Comparison of ENCODE assay signal across 8 cellular contexts in the genomic region with DNA sequence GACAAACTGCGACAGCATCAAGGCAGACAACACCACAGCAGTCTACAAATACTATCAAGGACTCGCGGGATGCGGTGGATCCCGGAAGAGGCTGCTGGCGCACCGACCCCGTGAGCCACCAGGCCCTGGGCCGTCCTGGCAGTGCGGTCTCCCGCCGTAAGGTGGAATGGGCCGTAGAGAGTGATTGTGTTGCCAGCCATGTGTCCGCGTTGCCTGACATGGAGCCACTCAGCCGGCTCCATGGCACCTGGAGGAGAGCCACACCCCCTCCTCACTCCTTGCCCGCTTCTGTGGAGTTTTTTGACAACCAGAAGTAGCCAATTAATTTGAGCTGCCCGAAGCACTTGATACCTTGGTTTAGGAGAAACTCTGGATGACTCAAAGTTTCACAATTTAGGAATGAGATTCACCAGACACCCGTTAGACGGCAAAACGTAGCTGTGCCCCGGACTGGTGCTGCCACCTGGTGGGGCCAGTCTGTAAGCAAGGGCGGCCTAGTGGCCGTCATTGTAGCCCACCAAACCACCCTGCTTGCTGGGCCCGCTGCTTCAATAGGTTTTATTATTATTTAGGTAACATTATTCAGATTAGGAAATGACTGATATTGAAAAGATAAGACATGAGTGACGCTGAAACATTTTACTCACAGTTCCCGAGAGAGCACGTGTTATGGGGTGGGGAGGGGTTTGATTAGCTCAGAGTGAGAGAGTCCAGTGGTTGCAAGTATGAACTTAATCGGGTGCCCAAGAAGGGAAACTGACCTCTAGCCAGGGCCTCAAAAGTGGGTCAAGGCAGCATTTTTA. TPM values are rescaled to one million over a fixed set of nuclear protein-coding genes. Genes with fewer than 3 reads are reported as not detected.
DNase-seq lines count a peak whose midpoint lies in the region; ATAC-seq, FAIRE-seq and TF ChIP-seq lines count a peak whose summit lies in the region.

No MANE protein-coding gene starts in this region.

- H3K9me3 ChIP-seq in kidney (ENCODE audit: control insufficient read depth in 1 of 2, low read length in 2 of 2), result no peaks in the 10 kb centered on the region

- H3K4me3 ChIP-seq in bronchial epithelial cell (ENCODE audit: low read depth, low read length) (no peak overlapping the region), kidney (ENCODE audit: low read length in 2 of 2) (peak overlapping the region in 1 of 2 donors; percentile 31)

- H3K4me1 ChIP-seq in kidney (ENCODE audit: control insufficient read depth in 1 of 2, insufficient read depth in 1 of 2, low read depth in 1 of 2, low read length in 2 of 2), result peaks cover 0 to 8% of the 10 kb centered on the region in 2 donors

- peak overlapping the region in 1 of 2 donors; percentile 11 for H3K9ac ChIP-seq in kidney (ENCODE audit: low read length in 2 of 2)

- TF ChIP-seq CTCF in bronchial epithelial cell (IDR thresholded peaks at IDR 0.05; ENCODE audit: insufficient read depth, low read length, severe bottlenecking) (peak; percentile 96), kidney (IDR thresholded peaks at IDR 0.05; ENCODE audit: borderline replicate concordance, extremely low read depth, insufficient read depth) (peak; percentile 88)

- DNase-seq in Right ventricle myocardium inferior (ENCODE audit: missing footprints), result peak; percentile 83
- no peak for DNase-seq in cardiac septum (ENCODE audit: low spot score)
- peak; percentile 57 for DNase-seq in NCI-H1694 treated with DMSO at 0.1 percent for 48 hours (lab: John Stamatoyannopoulos, UW)
- DNase-seq in activated CD4-positive, CD25-positive, alpha-beta regulatory T cell (lab: John Stamatoyannopoulos, UW), result peak; percentile 25 to 58 (median 30)
- DNase-seq in bronchial epithelial cell (ENCODE audit: low read depth), result peak; percentile 85
- peak; percentile 84 for DNase-seq in kidney
- peak; percentile 66 to 71 for DNase-seq in stimulated activated CD4-positive, alpha-beta T cell treated with anti-CD3 and anti-CD28 coated beads, Interleukin-2, amount 100 ng/mL, for 48 hours

- no peak overlapping the region for H3K27ac ChIP-seq in kidney (ENCODE audit: low read depth in 2 of 2, low read length in 2 of 2)

- no peak for FAIRE-seq in bronchial epithelial cell (lab: Jason Lieb, UNC)
- no peak for FAIRE-seq in kidney (lab: Jason Lieb, UNC)

- no peaks in the 10 kb centered on the region for H3K27me3 ChIP-seq in bronchial epithelial cell (ENCODE audit: control insufficient read depth, insufficient read depth, low read length)

- ATAC-seq in Right ventricle myocardium inferior, result peak; percentile 57
- peak; percentile 76 for ATAC-seq in HG02763 (IDR thresholded peaks at IDR 0.05; ENCODE audit: unreplicated experiment)

- H3K36me3 ChIP-seq in bronchial epithelial cell (ENCODE audit: control insufficient read depth, insufficient read depth, low read length) (no peaks in the 10 kb centered on the region), kidney (ENCODE audit: control insufficient read depth in 1 of 2, insufficient read depth in 2 of 2, low read length in 2 of 2) (no peaks in the 10 kb centered on the region)

- intact Hi-C loops in Right ventricle myocardium inferior (cut with DNase I) (loop anchor here (5.0 kb wide), 1 partner anchor 175 kb away; no protein-coding TSS in a partner anchor), cardiac septum (cut with DNase I) (loop anchor here (1.0 to 2.0 kb wide), 3 partner anchors 150 to 396 kb away; partner anchors contain the start of gene MZT2B), kidney (cut with DNase I) (loop anchor here (10.0 kb wide), 1 partner anchor 148 kb away; the partner anchor contains the start of genes MZT2B and SMPD4)

RNA-seq across cellular contexts. Expression of gene IMP4, which starts 10.2 kb away (rescaled TPM):
- total RNA-seq in Right ventricle myocardium inferior (63.7 TPM), cardiac septum (60.7 TPM), bronchial epithelial cell (145 and 173 TPM in 2 replicates), kidney (60.1 TPM)
- 59.7 TPM for polyA plus RNA-seq in kidney (ENCODE audit: insufficient read depth, low read depth, low replicate concordance)

RNA-seq across cellular contexts. Expression of gene PTPN18, which starts 23.4 kb away (rescaled TPM):
- total RNA-seq in Right ventricle myocardium inferior, result 16.9 TPM
- 13.4 TPM for total RNA-seq in cardiac septum
- total RNA-seq in bronchial epithelial cell, result 12.7 and 14.5 TPM in 2 replicates
- total RNA-seq in kidney, result 89.2 TPM
- polyA plus RNA-seq in kidney (ENCODE audit: insufficient read depth, low read depth, low replicate concordance), result 34.8 TPM
